In genomic region chr4:122747068-122747467, GRCh38 we compare ENCODE assay signal across 20 cellular contexts.
"Had no signal": no experiment of that assay in that cellular context is flagged by ENCODE, and none has a peak within 500 bp of the region (broad histone marks: within the 10 kb centered on the region; RNA-seq: fewer than 3 reads in every experiment).

No MANE protein-coding gene starts in this region.

- H3K4me3 Mint-ChIP-seq: effector memory CD8-positive, alpha-beta T cell; memory B cell; naive thymus-derived CD8-positive, alpha-beta T cell had no signal

- H3K4me1 ChIP-seq: prostate gland, tibial nerve, vagina had no signal

- H3K27ac Mint-ChIP-seq: effector memory CD8-positive, alpha-beta T cell; memory B cell; naive thymus-derived CD8-positive, alpha-beta T cell had no signal

- H3K4me1 Mint-ChIP-seq: memory B cell; naive thymus-derived CD8-positive, alpha-beta T cell had no signal

- ATAC-seq: effector memory CD8-positive, alpha-beta T cell; left ventricle myocardium superior; naive thymus-derived CD8-positive, alpha-beta T cell; right cardiac atrium had no signal

- H3K27me3 ChIP-seq: tibial nerve, vagina had no signal

- H3K27ac ChIP-seq: epithelial cell of prostate, prostate gland, tibial nerve, vagina had no signal

- H3K9me3 ChIP-seq: prostate gland, tibial nerve, vagina had no signal

- FAIRE-seq: astrocyte, small intestine had no signal

- H3K9me3 Mint-ChIP-seq: effector memory CD8-positive, alpha-beta T cell; memory B cell had no signal

- H3K4me3 ChIP-seq: prostate gland, tibial nerve, vagina had no signal

- H3K36me3 ChIP-seq: prostate gland had no signal

- DNase-seq: activated CD4-positive, alpha-beta T cell treated with anti-CD3 and anti-CD28 coated beads, Interleukin-2, amount 50 U/mL, for 4 hours; activated CD8-positive, alpha-beta memory T cell treated with anti-CD3 and anti-CD28 coated beads, Interleukin-2, amount 50 U/mL, for 4 hours; activated naive CD4-positive, alpha-beta T cell treated with Interleukin-2 at 50 U/mL for 16 hours; dermis blood vessel endothelial cell; effector memory CD8-positive, alpha-beta T cell; foreskin melanocyte; kidney glomerular epithelial cell; left ventricle myocardium superior; naive thymus-derived CD8-positive, alpha-beta T cell; right cardiac atrium; small intestine; stimulated activated CD4-positive, alpha-beta T cell treated with anti-CD3 and anti-CD28 coated beads, Interleukin-4, amount 100 ng/mL, for 24 hours; stimulated activated naive CD4-positive, alpha-beta T cell treated with Interleukin-2 at 50 U/mL for 16 hours; substantia nigra had no signal
